Comparison of ENCODE assay signal across 8 cellular contexts in the genomic region with DNA sequence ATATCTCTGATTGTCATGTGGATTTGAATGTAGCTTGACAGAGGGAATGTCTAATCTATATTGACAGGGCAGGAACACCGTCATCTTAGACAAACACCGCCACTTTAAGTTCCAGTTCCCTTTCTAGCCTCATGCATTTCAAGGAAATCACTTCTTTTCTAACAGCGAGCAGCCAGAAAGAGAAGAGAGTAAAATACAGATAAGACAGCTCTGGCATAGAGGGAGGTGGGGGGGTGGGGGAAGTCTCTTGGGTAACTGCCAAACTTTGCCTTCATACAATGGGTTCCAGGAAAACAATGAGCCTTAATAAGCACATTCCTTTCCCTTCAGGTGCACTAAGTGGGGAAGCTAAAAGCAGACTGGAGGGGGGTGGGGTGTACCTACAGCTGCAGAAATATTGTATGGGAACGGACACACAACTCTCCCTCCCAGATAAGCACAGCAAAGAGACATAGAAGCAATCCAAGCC. TPM values are rescaled to one million over a fixed set of nuclear protein-coding genes. Genes with fewer than 3 reads are reported as not detected.
A peak's percentile ranks its signal among the peaks of the same experiment; 100 is the strongest.
DNase-seq lines count a peak whose midpoint lies in the region; ATAC-seq, FAIRE-seq and TF ChIP-seq lines count a peak whose summit lies in the region.

No MANE protein-coding gene starts in this region.

- no peak for FAIRE-seq in RCC 7860 (lab: Jason Lieb, UNC)

- no peak for TF ChIP-seq POLR2A in erythroblast (IDR thresholded peaks at IDR 0.05; ENCODE audit: low read length)

- DNase-seq in NCI-H2029 treated with DMSO at 0.1 percent for 48 hours (lab: John Stamatoyannopoulos, UW), result peak; percentile 20
- DNase-seq in NCI-H2029 (lab: John Stamatoyannopoulos, UW), result no peak
- peak; percentile 29 for DNase-seq in NOMO-1 treated with DMSO at 0.1 percent for 48 hours (lab: John Stamatoyannopoulos, UW; ENCODE audit: unreplicated experiment)
- DNase-seq in erythroblast (lab: John Stamatoyannopoulos, UW), result peak; percentile 59 to 76
- peak; percentile 71 for DNase-seq in pulmonary artery endothelial cell (ENCODE audit: low read depth, low spot score)
- no peak for DNase-seq in occipital lobe (lab: John Stamatoyannopoulos, UW)
- DNase-seq in RCC 7860 (ENCODE audit: low spot score), result no peak

- no peak for ATAC-seq in GM18520 (IDR thresholded peaks at IDR 0.05; ENCODE audit: unreplicated experiment)

RNA-seq across cellular contexts. Expression of gene CASP10, which starts 37.2 kb away (rescaled TPM):
- total RNA-seq in pulmonary artery endothelial cell (24.2 and 50.4 TPM in 2 replicates), occipital lobe (2.0 TPM)

RNA-seq across cellular contexts. Expression of gene CASP8, which starts 40.2 kb away (rescaled TPM):
- total RNA-seq in pulmonary artery endothelial cell (14.0 and 21.5 TPM in 2 replicates), occipital lobe (2.2 TPM)

Comparison
In these comparisons a context has a peak if more than half of its experiments do, and no peak if none do; other contexts are left out.
1. DNase-seq: peak in NCI-H2029 treated with DMSO at 0.1 percent for 48 hours (single experiment), NOMO-1 treated with DMSO at 0.1 percent for 48 hours (single experiment), erythroblast (2 of 2) and pulmonary artery endothelial cell (single experiment); none in NCI-H2029 (single experiment), occipital lobe (single experiment) and RCC 7860 (single experiment).